1 cellular context compared by ENCODE assay signal in the genomic region with DNA sequence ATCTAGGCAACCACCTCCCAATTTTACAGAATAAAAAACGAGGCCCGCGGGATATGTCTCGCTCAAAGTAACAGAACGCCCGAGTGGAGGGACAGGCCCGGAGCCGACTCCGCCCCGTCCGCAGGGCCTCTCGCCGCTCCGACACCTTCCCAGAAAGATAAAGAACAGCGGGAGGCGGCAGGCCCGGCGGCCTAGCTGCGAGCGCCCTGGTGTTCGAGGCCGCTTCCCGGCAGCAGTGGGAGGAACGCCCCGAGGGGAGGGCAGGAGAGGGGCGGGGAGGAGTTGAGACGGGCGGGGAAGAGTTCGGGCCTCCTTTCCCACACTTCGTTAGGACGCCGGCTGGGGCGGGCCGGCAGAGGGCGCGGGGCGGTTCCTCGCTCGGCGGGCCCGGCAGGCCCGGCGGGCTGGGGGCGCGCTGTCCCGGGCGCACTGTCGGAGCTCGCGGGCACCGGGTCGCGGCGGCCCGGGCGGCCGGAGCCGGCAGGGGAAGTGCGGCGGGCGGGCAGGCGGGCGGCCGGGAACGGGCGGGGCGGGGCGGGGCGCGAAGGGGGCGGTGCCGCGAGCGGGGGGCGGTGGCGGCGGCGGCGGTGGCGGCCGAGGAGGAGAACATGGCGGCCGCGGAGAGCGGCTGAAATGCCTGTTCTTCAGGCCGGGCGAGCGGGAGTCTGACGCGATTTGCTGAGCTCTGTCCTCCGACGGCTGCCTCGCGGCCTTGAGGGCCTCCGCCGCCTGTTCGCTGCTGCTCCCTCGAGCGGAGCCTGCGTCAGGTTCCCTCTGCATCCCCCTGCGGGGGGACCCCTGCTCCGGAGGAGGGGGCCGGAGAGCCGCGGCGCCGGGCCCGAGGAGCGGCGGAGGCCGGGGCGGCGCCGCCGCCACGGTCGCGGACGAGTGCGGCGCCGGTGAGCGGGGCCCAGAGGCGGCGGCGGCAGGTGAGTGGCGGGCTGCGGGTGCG.
TF ChIP-seq lines count a peak whose summit lies in the region.

A gene (plus strand): TSS at position 581 of the 952 bp plus-strand sequence. CDS start 167,424 bp downstream, outside the sequence.

TF ChIP-seq in HepG2, 621 proteins besides CTCF, POLR2A, EP300 and RAD21 (continued from another document and continues in another):
- TF ChIP-seq, protein P1, sequence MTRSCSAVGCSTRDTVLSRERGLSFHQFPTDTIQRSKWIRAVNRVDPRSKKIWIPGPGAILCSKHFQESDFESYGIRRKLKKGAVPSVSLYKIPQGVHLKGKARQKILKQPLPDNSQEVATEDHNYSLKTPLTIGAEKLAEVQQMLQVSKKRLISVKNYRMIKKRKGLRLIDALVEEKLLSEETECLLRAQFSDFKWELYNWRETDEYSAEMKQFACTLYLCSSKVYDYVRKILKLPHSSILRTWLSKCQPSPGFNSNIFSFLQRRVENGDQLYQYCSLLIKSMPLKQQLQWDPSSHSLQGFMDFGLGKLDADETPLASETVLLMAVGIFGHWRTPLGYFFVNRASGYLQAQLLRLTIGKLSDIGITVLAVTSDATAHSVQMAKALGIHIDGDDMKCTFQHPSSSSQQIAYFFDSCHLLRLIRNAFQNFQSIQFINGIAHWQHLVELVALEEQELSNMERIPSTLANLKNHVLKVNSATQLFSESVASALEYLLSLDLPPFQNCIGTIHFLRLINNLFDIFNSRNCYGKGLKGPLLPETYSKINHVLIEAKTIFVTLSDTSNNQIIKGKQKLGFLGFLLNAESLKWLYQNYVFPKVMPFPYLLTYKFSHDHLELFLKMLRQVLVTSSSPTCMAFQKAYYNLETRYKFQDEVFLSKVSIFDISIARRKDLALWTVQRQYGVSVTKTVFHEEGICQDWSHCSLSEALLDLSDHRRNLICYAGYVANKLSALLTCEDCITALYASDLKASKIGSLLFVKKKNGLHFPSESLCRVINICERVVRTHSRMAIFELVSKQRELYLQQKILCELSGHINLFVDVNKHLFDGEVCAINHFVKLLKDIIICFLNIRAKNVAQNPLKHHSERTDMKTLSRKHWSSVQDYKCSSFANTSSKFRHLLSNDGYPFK (CRISPR knock-in tag; IDR thresholded peaks at IDR 0.05; ENCODE audit: borderline replicate concordance): no peak
- TF ChIP-seq ZBTB38 (CRISPR knock-in tag; IDR thresholded peaks at IDR 0.05): no peak
- TF ChIP-seq, protein P2, sequence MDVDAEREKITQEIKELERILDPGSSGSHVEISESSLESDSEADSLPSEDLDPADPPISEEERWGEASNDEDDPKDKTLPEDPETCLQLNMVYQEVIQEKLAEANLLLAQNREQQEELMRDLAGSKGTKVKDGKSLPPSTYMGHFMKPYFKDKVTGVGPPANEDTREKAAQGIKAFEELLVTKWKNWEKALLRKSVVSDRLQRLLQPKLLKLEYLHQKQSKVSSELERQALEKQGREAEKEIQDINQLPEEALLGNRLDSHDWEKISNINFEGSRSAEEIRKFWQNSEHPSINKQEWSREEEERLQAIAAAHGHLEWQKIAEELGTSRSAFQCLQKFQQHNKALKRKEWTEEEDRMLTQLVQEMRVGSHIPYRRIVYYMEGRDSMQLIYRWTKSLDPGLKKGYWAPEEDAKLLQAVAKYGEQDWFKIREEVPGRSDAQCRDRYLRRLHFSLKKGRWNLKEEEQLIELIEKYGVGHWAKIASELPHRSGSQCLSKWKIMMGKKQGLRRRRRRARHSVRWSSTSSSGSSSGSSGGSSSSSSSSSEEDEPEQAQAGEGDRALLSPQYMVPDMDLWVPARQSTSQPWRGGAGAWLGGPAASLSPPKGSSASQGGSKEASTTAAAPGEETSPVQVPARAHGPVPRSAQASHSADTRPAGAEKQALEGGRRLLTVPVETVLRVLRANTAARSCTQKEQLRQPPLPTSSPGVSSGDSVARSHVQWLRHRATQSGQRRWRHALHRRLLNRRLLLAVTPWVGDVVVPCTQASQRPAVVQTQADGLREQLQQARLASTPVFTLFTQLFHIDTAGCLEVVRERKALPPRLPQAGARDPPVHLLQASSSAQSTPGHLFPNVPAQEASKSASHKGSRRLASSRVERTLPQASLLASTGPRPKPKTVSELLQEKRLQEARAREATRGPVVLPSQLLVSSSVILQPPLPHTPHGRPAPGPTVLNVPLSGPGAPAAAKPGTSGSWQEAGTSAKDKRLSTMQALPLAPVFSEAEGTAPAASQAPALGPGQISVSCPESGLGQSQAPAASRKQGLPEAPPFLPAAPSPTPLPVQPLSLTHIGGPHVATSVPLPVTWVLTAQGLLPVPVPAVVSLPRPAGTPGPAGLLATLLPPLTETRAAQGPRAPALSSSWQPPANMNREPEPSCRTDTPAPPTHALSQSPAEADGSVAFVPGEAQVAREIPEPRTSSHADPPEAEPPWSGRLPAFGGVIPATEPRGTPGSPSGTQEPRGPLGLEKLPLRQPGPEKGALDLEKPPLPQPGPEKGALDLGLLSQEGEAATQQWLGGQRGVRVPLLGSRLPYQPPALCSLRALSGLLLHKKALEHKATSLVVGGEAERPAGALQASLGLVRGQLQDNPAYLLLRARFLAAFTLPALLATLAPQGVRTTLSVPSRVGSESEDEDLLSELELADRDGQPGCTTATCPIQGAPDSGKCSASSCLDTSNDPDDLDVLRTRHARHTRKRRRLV (CRISPR knock-in tag; IDR thresholded peaks at IDR 0.05): no peak
- no peak for TF ChIP-seq TBX3 (IDR thresholded peaks at IDR 0.05; ENCODE audit: borderline replicate concordance)
- no peak for TF ChIP-seq BORCS8-MEF2B (CRISPR knock-in tag; IDR thresholded peaks at IDR 0.05)
- no peak for TF ChIP-seq ELF4 (CRISPR knock-in tag; IDR thresholded peaks at IDR 0.05; ENCODE audit: borderline replicate concordance)
- peak; percentile 54; the same call in 1 of the 2 replicates for TF ChIP-seq ZNF441 (CRISPR knock-in tag; IDR thresholded peaks at IDR 0.05; ENCODE audit: borderline replicate concordance)
- no peak for TF ChIP-seq ZFP41 (CRISPR knock-in tag; IDR thresholded peaks at IDR 0.05; ENCODE audit: borderline replicate concordance)
- TF ChIP-seq, protein P3, sequence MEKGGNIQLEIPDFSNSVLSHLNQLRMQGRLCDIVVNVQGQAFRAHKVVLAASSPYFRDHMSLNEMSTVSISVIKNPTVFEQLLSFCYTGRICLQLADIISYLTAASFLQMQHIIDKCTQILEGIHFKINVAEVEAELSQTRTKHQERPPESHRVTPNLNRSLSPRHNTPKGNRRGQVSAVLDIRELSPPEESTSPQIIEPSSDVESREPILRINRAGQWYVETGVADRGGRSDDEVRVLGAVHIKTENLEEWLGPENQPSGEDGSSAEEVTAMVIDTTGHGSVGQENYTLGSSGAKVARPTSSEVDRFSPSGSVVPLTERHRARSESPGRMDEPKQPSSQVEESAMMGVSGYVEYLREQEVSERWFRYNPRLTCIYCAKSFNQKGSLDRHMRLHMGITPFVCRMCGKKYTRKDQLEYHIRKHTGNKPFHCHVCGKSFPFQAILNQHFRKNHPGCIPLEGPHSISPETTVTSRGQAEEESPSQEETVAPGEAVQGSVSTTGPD (CRISPR knock-in tag; IDR thresholded peaks at IDR 0.05): no peak
- no peak for TF ChIP-seq FOXK1 (CRISPR knock-in tag; IDR thresholded peaks at IDR 0.05; ENCODE audit: borderline replicate concordance, low read depth)
- TF ChIP-seq NR2C2 (CRISPR knock-in tag; IDR thresholded peaks at IDR 0.05; ENCODE audit: borderline replicate concordance): 0 out of 2 replicates have a peak, but pooled peaks have one; percentile 1
- TF ChIP-seq RFX3 (CRISPR knock-in tag; IDR thresholded peaks at IDR 0.05): no peak
- peak; percentile 8 for TF ChIP-seq SALL1 (CRISPR knock-in tag; IDR thresholded peaks at IDR 0.05)
- TF ChIP-seq ZNF776 (CRISPR knock-in tag; IDR thresholded peaks at IDR 0.05): no peak
- TF ChIP-seq, protein P4, sequence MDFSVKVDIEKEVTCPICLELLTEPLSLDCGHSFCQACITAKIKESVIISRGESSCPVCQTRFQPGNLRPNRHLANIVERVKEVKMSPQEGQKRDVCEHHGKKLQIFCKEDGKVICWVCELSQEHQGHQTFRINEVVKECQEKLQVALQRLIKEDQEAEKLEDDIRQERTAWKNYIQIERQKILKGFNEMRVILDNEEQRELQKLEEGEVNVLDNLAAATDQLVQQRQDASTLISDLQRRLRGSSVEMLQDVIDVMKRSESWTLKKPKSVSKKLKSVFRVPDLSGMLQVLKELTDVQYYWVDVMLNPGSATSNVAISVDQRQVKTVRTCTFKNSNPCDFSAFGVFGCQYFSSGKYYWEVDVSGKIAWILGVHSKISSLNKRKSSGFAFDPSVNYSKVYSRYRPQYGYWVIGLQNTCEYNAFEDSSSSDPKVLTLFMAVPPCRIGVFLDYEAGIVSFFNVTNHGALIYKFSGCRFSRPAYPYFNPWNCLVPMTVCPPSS (IDR thresholded peaks at IDR 0.05): no peak
- TF ChIP-seq CENPT (CRISPR knock-in tag; IDR thresholded peaks at IDR 0.05; ENCODE audit: low read depth): no peak
- TF ChIP-seq, protein P5, sequence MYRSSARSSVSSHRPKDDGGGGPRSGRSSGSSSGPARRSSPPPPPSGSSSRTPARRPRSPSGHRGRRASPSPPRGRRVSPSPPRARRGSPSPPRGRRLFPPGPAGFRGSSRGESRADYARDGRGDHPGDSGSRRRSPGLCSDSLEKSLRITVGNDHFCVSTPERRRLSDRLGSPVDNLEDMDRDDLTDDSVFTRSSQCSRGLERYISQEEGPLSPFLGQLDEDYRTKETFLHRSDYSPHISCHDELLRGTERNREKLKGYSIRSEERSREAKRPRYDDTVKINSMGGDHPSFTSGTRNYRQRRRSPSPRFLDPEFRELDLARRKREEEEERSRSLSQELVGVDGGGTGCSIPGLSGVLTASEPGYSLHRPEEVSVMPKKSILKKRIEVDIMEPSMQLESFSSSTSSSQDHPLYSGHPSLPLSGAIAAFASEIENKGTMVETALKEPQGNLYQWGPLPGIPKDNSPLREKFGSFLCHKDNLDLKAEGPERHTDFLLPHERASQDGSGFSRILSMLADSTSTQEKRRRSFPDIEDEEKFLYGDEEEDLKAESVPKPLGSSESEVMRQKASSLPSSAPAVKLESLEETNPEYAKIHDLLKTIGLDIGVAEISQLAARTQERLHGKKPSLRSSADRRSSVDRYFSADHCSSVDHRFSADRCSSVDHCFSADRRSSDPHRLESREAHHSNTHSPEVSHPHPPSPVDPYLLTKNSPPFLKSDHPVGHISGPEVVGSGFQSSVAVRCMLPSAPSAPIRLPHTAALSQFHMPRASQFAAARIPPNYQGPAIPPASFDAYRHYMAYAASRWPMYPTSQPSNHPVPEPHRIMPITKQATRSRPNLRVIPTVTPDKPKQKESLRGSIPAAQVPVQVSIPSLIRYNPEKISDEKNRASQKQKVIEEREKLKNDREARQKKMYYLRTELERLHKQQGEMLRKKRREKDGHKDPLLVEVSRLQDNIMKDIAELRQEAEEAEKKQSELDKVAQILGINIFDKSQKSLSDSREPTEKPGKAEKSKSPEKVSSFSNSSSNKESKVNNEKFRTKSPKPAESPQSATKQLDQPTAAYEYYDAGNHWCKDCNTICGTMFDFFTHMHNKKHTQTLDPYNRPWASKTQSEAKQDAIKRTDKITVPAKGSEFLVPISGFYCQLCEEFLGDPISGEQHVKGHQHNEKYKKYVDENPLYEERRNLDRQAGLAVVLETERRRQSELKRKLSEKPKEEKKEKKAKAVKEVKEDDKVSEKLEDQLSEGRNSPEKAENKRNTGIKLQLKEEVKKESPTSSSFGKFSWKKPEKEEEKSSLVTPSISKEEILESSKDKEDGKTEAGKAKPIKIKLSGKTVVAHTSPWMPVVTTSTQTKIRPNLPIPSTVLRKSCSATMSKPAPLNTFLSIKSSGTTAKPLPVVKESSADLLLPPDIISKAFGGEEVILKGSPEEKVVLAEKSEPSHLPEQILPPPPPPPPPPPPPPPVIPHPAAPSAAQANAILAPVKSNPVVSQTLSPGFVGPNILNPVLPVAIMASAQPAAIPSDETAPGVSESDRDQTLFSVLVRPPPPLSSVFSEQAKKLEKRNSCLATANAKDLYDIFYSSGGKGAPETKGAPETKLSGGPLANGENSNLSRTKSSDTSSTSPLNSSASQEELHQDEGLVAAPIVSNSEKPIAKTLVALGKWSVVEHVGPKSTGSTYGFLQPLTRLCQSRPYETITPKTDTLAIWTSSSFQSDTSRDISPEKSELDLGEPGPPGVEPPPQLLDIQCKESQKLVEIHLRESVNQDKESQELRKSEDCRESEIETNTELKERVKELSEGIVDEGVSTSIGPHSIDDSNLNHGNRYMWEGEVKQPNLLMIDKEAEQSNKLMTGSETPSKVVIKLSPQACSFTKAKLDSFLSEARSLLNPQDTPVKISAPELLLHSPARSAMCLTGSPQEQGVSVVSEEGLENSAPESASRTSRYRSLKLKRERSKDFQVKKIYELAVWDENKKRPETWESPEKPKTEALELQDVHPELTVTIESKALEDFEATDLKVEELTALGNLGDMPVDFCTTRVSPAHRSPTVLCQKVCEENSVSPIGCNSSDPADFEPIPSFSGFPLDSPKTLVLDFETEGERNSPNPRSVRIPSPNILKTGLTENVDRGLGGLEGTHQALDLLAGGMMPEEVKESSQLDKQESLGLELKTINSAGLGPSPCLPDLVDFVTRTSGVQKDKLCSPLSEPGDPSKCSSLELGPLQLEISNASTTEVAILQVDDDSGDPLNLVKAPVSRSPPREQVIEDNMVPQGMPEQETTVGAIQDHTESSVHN (CRISPR knock-in tag; IDR thresholded peaks at IDR 0.05): no peak
- TF ChIP-seq KLF16 (CRISPR knock-in tag; IDR thresholded peaks at IDR 0.05): 0 out of 4 replicates have a peak, but pooled peaks of 1 of the 2 experiments have one; percentile 39
- no peak for TF ChIP-seq DR1 (CRISPR knock-in tag; IDR thresholded peaks at IDR 0.05)
- TF ChIP-seq ZKSCAN8 (CRISPR knock-in tag; IDR thresholded peaks at IDR 0.05; ENCODE audit: borderline replicate concordance): no peak
- TF ChIP-seq, protein P6, sequence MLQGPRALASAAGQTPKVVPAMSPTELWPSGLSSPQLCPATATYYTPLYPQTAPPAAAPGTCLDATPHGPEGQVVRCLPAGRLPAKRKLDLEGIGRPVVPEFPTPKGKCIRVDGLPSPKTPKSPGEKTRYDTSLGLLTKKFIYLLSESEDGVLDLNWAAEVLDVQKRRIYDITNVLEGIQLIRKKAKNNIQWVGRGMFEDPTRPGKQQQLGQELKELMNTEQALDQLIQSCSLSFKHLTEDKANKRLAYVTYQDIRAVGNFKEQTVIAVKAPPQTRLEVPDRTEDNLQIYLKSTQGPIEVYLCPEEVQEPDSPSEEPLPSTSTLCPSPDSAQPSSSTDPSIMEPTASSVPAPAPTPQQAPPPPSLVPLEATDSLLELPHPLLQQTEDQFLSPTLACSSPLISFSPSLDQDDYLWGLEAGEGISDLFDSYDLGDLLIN (CRISPR knock-in tag; IDR thresholded peaks at IDR 0.05; ENCODE audit: borderline replicate concordance): no peak
- TF ChIP-seq, protein P7, sequence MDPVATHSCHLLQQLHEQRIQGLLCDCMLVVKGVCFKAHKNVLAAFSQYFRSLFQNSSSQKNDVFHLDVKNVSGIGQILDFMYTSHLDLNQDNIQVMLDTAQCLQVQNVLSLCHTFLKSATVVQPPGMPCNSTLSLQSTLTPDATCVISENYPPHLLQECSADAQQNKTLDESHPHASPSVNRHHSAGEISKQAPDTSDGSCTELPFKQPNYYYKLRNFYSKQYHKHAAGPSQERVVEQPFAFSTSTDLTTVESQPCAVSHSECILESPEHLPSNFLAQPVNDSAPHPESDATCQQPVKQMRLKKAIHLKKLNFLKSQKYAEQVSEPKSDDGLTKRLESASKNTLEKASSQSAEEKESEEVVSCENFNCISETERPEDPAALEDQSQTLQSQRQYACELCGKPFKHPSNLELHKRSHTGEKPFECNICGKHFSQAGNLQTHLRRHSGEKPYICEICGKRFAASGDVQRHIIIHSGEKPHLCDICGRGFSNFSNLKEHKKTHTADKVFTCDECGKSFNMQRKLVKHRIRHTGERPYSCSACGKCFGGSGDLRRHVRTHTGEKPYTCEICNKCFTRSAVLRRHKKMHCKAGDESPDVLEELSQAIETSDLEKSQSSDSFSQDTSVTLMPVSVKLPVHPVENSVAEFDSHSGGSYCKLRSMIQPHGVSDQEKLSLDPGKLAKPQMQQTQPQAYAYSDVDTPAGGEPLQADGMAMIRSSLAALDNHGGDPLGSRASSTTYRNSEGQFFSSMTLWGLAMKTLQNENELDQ (CRISPR knock-in tag; IDR thresholded peaks at IDR 0.05; ENCODE audit: borderline replicate concordance): no peak
- no peak for TF ChIP-seq FLYWCH1 (CRISPR knock-in tag; IDR thresholded peaks at IDR 0.05)
- TF ChIP-seq BRCA1 (CRISPR knock-in tag; IDR thresholded peaks at IDR 0.05): no peak
- no peak for TF ChIP-seq ZNF678 (CRISPR knock-in tag; IDR thresholded peaks at IDR 0.05)
- no peak for TF ChIP-seq ZNF891 (CRISPR knock-in tag; IDR thresholded peaks at IDR 0.05)
- TF ChIP-seq GFI1 (CRISPR knock-in tag; IDR thresholded peaks at IDR 0.05; ENCODE audit: borderline replicate concordance): no peak
- TF ChIP-seq TAF1 (CRISPR knock-in tag; IDR thresholded peaks at IDR 0.05): peak; percentile 76
